In the genomic region with DNA sequence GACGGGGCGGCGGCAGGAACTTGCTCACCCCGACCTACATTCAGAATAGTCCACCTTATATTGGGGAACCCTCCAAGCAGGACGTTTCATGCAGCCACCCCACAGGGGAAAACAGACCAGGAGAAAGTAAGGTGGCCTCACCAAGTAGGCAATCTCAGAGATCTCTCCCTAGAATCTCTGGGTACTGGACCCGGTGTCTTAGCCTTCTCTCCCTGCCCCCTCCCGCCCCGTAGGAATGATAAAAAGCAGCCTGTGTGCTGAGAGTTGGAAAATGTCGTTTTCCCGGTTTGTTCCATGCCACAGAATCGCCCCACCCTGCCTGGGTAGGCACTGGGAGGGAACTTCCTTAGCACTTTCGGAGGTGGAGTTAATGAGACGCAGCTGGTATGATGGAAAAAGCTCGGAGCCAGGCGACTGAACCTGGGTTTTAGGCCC, we compare ENCODE assay signal across 8 cellular contexts. TPM values are rescaled to one million over a fixed set of nuclear protein-coding genes. Genes with fewer than 3 reads are reported as not detected.
A peak's percentile ranks its signal among the peaks of the same experiment; 100 is the strongest.
DNase-seq lines count a peak whose midpoint lies in the region; ATAC-seq and TF ChIP-seq lines count a peak whose summit lies in the region.

No MANE protein-coding gene starts in this region.

- H3K4me1 Mint-ChIP-seq in brain = peaks cover 45% of the 10 kb centered on the region
- H3K4me1 Mint-ChIP-seq in T-helper 17 cell = no peaks in the 10 kb centered on the region

- peak; percentile 85 for DNase-seq in Daoy (ENCODE audit: low read depth)
- DNase-seq in iPS-NIHi7 (ENCODE audit: extremely low spot score) = peak; percentile 79
- DNase-seq in stomach = peak; percentile 79
- no peak for DNase-seq in OCI-M1 (lab: John Stamatoyannopoulos, UW)
- DNase-seq in T-helper 17 cell = no peak

- H3K27ac Mint-ChIP-seq in brain (peak overlapping the region; percentile 54 to 97 (median 86)), T-helper 17 cell (no peak overlapping the region)

- H3K27me3 ChIP-seq in stomach = peaks cover 0 to 26% (median 0%) of the 10 kb centered on the region in 3 donors

- ATAC-seq in HG02840 (IDR thresholded peaks at IDR 0.05; ENCODE audit: low FRiP score, unreplicated experiment) = no peak
- no peak for ATAC-seq in T-helper 17 cell

- TF ChIP-seq CTCF in brain (conservative IDR thresholded peaks at IDR 0.05) = peak in 1 of 2 experiments; percentile 13
- TF ChIP-seq CTCF in stomach (IDR thresholded peaks at IDR 0.05) = peak in 1 of 7 experiments; percentile 2

- intact Hi-C loops in stomach (cut with DNase I; ENCODE audit: low total_unique reads) = no loop called here

- H3K9me3 Mint-ChIP-seq in brain = peaks cover 0 to 4% (median 0%) of the 10 kb centered on the region in 5 experiments

- H3K36me3 Mint-ChIP-seq in brain (no peaks in the 10 kb centered on the region), T-helper 17 cell (ENCODE audit: low read depth) (no peaks in the 10 kb centered on the region)

- H3K4me3 Mint-ChIP-seq in brain = peak overlapping the region; percentile 88 to 94 (median 91)
- H3K4me3 Mint-ChIP-seq in T-helper 17 cell = no peak overlapping the region

- peak overlapping the region; percentile 94 to 99 (median 98) for H3K27ac ChIP-seq in stomach

- TF ChIP-seq POLR2A in stomach (IDR thresholded peaks at IDR 0.05) = no peak

- H3K4me3 ChIP-seq in stomach = peak overlapping the region; percentile 50 to 80 (median 74)

- H3K4me1 ChIP-seq in stomach = peaks cover 18 to 41% (median 39%) of the 10 kb centered on the region in 4 donors

- H3K27me3 Mint-ChIP-seq in brain = peaks cover 50% of the 10 kb centered on the region
- H3K27me3 Mint-ChIP-seq in T-helper 17 cell = peaks cover 76% of the 10 kb centered on the region

- H3K36me3 ChIP-seq in stomach = no peaks in the 10 kb centered on the region

- 1 to 5% (median 2%) methylated on average over 15 of the region's 15 CpGs for WGBS in stomach, 5 donors

- H3K9me3 ChIP-seq in stomach (no peaks in the 10 kb centered on the region), T-helper 17 cell (ENCODE audit: control insufficient read depth, low read length, poor library complexity, severe bottlenecking) (no peaks in the 10 kb centered on the region)

- TF ChIP-seq RAD21 in Ishikawa (IDR thresholded peaks at IDR 0.05; ENCODE audit: low read depth) = no peak

- TF ChIP-seq EP300 in Ishikawa (IDR thresholded peaks at IDR 0.05; ENCODE audit: borderline replicate concordance) (no peak), stomach (IDR thresholded peaks at IDR 0.05) (no peak)

TF ChIP-seq in Ishikawa, 13 proteins besides CTCF, POLR2A, EP300 and RAD21:
- no peak for TF ChIP-seq CREB1 (IDR thresholded peaks at IDR 0.05; ENCODE audit: low read depth)
- no peak for TF ChIP-seq YY1 (IDR thresholded peaks at IDR 0.05; ENCODE audit: low read depth)
- no peak for TF ChIP-seq CEBPB (IDR thresholded peaks at IDR 0.05)
- peak; percentile 72 for TF ChIP-seq TCF12 (IDR thresholded peaks at IDR 0.05; ENCODE audit: low read depth)
- TF ChIP-seq TEAD4 (IDR thresholded peaks at IDR 0.05) = peak; percentile 83; the same call in 1 of the 2 replicates
- no peak for TF ChIP-seq EGR1 (IDR thresholded peaks at IDR 0.05)
- TF ChIP-seq NFIC (IDR thresholded peaks at IDR 0.05) = no peak
- no peak for TF ChIP-seq USF1 (IDR thresholded peaks at IDR 0.05)
- TF ChIP-seq TAF1 (IDR thresholded peaks at IDR 0.05; ENCODE audit: low read depth) = no peak
- no peak for TF ChIP-seq FOXM1 (IDR thresholded peaks at IDR 0.05; ENCODE audit: borderline replicate concordance, low read depth)
- TF ChIP-seq, protein P1, sequence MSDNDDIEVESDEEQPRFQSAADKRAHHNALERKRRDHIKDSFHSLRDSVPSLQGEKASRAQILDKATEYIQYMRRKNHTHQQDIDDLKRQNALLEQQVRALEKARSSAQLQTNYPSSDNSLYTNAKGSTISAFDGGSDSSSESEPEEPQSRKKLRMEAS (IDR thresholded peaks at IDR 0.05) = no peak; the same call in 1 of the 2 replicates
- TF ChIP-seq ZBTB7A (IDR thresholded peaks at IDR 0.05; ENCODE audit: low read depth) = no peak
- TF ChIP-seq, protein P2, sequence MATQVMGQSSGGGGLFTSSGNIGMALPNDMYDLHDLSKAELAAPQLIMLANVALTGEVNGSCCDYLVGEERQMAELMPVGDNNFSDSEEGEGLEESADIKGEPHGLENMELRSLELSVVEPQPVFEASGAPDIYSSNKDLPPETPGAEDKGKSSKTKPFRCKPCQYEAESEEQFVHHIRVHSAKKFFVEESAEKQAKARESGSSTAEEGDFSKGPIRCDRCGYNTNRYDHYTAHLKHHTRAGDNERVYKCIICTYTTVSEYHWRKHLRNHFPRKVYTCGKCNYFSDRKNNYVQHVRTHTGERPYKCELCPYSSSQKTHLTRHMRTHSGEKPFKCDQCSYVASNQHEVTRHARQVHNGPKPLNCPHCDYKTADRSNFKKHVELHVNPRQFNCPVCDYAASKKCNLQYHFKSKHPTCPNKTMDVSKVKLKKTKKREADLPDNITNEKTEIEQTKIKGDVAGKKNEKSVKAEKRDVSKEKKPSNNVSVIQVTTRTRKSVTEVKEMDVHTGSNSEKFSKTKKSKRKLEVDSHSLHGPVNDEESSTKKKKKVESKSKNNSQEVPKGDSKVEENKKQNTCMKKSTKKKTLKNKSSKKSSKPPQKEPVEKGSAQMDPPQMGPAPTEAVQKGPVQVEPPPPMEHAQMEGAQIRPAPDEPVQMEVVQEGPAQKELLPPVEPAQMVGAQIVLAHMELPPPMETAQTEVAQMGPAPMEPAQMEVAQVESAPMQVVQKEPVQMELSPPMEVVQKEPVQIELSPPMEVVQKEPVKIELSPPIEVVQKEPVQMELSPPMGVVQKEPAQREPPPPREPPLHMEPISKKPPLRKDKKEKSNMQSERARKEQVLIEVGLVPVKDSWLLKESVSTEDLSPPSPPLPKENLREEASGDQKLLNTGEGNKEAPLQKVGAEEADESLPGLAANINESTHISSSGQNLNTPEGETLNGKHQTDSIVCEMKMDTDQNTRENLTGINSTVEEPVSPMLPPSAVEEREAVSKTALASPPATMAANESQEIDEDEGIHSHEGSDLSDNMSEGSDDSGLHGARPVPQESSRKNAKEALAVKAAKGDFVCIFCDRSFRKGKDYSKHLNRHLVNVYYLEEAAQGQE (IDR thresholded peaks at IDR 0.05; ENCODE audit: low read depth) = no peak

RNA-seq across cellular contexts. Expression of gene PTPN14, which starts 0.8 kb away (rescaled TPM):
- total RNA-seq in Daoy (2014; rRNA removed; shearing (Covaris generic)) = 16.5 and 23.5 TPM in 2 replicates
- polyA plus RNA-seq in brain (ENCODE audit: insufficient read depth, low read depth, low replicate concordance) (2.0 TPM), stomach (1 to 10 TPM; 1.7 to 4.2 (median 2.6) TPM)
- total RNA-seq in stomach (10 to 100 TPM in 4 of 5 donors, 1 to 10 TPM in 1; 5.5 to 44.6 (median 19.0) TPM), T-helper 17 cell (under 1 TPM in 1 of 2 donors, not detected in 1; 0.05 TPM)

RNA-seq across cellular contexts. Expression of gene CENPF, which starts 50.8 kb away (rescaled TPM):
- total RNA-seq in Daoy (2014; rRNA removed; shearing (Covaris generic)) = 64.2 and 64.3 TPM in 2 replicates
- polyA plus RNA-seq in brain (ENCODE audit: insufficient read depth, low read depth, low replicate concordance) (31.1 TPM), stomach (1 to 10 TPM in 1 of 3 donors, under 1 TPM in 2; 0.15 to 8.8 (median 0.50) TPM)
- total RNA-seq in stomach (10 to 100 TPM in 2 of 5 donors, 1 to 10 TPM in 3; 4.8 to 43.2 (median 8.2) TPM), T-helper 17 cell (1 to 10 TPM; 2.0 to 3.2 TPM)

Comparison
In these comparisons a context has a peak if more than half of its experiments do, and no peak if none do; other contexts are left out.
1. DNase-seq: peak in Daoy (single experiment), iPS-NIHi7 (single experiment) and stomach (single experiment); none in OCI-M1 (single experiment) and T-helper 17 cell (0 of 3).
2. RNA of gene PTPN14, which starts 0.8 kb away (total RNA-seq): 16.5 to 23.5 TPM in Daoy and 5.5 to 44.6 TPM in stomach; 0.05 TPM in T-helper 17 cell; every median in the first group is over 4 times any median in the second.